ENCODE assay signal across 10 cellular contexts in genomic region chr6:89984926-89985743, GRCh38.
DNase-seq lines count a peak whose midpoint lies in the region; ATAC-seq and TF ChIP-seq lines count a peak whose summit lies in the region.
"Had no signal": no experiment of that assay in that cellular context is flagged by ENCODE, and none has a peak within 500 bp of the region (broad histone marks: within the 10 kb centered on the region; RNA-seq: fewer than 3 reads in every experiment).

No MANE protein-coding gene starts in this region.

- ATAC-seq in gastroesophageal sphincter (peak; percentile 27), HG02588 (IDR thresholded peaks at IDR 0.05; ENCODE audit: unreplicated experiment) (no peak)

- H3K27ac ChIP-seq in gastroesophageal sphincter (peak overlapping the region in 1 of 4 donors; percentile 23), stomach (peak overlapping the region in 1 of 5 donors; percentile 11)
- no peak overlapping the region for H3K27ac ChIP-seq in effector memory CD4-positive, alpha-beta T cell (ENCODE audit: insufficient read depth, low read length, poor library complexity, severe bottlenecking)

- TF ChIP-seq EP300 in gastroesophageal sphincter (IDR thresholded peaks at IDR 0.05) (no peak), stomach (IDR thresholded peaks at IDR 0.05) (no peak)

- no peaks in the 10 kb centered on the region for H3K9me3 ChIP-seq in gastroesophageal sphincter
- no peaks in the 10 kb centered on the region for H3K9me3 ChIP-seq in effector memory CD4-positive, alpha-beta T cell (ENCODE audit: control insufficient read depth, low read length)
- H3K9me3 ChIP-seq in stomach: no peaks in the 10 kb centered on the region
- H3K9me3 ChIP-seq: mucosa of descending colon had no signal

- TF ChIP-seq CTCF in gastroesophageal sphincter (IDR thresholded peaks at IDR 0.05): no peak
- no peak for TF ChIP-seq CTCF in stomach (IDR thresholded peaks at IDR 0.05)

- no peaks in the 10 kb centered on the region for H3K27me3 ChIP-seq in gastroesophageal sphincter
- H3K27me3 ChIP-seq in effector memory CD4-positive, alpha-beta T cell (replicated peaks; ENCODE audit: control insufficient read depth, insufficient read depth, low read length, poor library complexity, severe bottlenecking): no peaks in the 10 kb centered on the region
- no peaks in the 10 kb centered on the region for H3K27me3 ChIP-seq in stomach

- 63 to 80% methylated on average over 1 to 5 of the region's 12 CpGs for WGBS in gastroesophageal sphincter (ENCODE audit: low coverage in 1 of 2), 2 donors
- WGBS in stomach, 5 donors: 57 to 72% (median 62%) methylated on average over 7 to 12 of the region's 12 CpGs

- peaks cover 0 to 11% (median 0%) of the 10 kb centered on the region in 3 donors for H3K4me1 ChIP-seq in gastroesophageal sphincter
- no peaks in the 10 kb centered on the region for H3K4me1 ChIP-seq in effector memory CD4-positive, alpha-beta T cell (ENCODE audit: control insufficient read depth, insufficient read depth, low read length, poor library complexity, severe bottlenecking)
- H3K4me1 ChIP-seq in stomach: no peaks in the 10 kb centered on the region

- no peak for TF ChIP-seq POLR2A in gastroesophageal sphincter (IDR thresholded peaks at IDR 0.05)
- no peak for TF ChIP-seq POLR2A in stomach (IDR thresholded peaks at IDR 0.05)

- intact Hi-C loops in stomach (cut with DNase I; ENCODE audit: low total_unique reads): no loop called here

- H3K36me3 ChIP-seq in gastroesophageal sphincter (no peaks in the 10 kb centered on the region), stomach (no peaks in the 10 kb centered on the region)
- H3K36me3 ChIP-seq in effector memory CD4-positive, alpha-beta T cell (ENCODE audit: control insufficient read depth, insufficient read depth, low read length): no peaks in the 10 kb centered on the region

- no peak overlapping the region for H3K4me3 ChIP-seq in gastroesophageal sphincter
- H3K4me3 ChIP-seq in effector memory CD4-positive, alpha-beta T cell (ENCODE audit: insufficient read depth, low read depth, low read length, poor library complexity, severe bottlenecking): no peak overlapping the region
- no peak overlapping the region for H3K4me3 ChIP-seq in stomach
- H3K4me3 ChIP-seq: mucosa of descending colon had no signal

- DNase-seq in DMS 273 treated with DMSO at 0.1 percent for 48 hours (lab: John Stamatoyannopoulos, UW) (peak; percentile 14), SHP77 (lab: John Stamatoyannopoulos, UW) (peak; percentile 58), occipital lobe (lab: John Stamatoyannopoulos, UW) (peak; percentile 61), stomach (no peak), NCI-H748 treated with DMSO at 0.1 percent for 48 hours (lab: John Stamatoyannopoulos, UW) (no peak)
- DNase-seq in effector memory CD4-positive, alpha-beta T cell: no peak
- DNase-seq: T-helper 1 cell had no signal

Comparison
In these comparisons a context has a peak if more than half of its experiments do, and no peak if none do; other contexts are left out.
1. DNase-seq: peak in DMS 273 treated with DMSO at 0.1 percent for 48 hours (single experiment), SHP77 (2 of 2) and occipital lobe (single experiment); none in effector memory CD4-positive, alpha-beta T cell (0 of 3), stomach (single experiment) and NCI-H748 treated with DMSO at 0.1 percent for 48 hours (single experiment).